ENCODE assay signal across 18 cellular contexts in the genomic region with DNA sequence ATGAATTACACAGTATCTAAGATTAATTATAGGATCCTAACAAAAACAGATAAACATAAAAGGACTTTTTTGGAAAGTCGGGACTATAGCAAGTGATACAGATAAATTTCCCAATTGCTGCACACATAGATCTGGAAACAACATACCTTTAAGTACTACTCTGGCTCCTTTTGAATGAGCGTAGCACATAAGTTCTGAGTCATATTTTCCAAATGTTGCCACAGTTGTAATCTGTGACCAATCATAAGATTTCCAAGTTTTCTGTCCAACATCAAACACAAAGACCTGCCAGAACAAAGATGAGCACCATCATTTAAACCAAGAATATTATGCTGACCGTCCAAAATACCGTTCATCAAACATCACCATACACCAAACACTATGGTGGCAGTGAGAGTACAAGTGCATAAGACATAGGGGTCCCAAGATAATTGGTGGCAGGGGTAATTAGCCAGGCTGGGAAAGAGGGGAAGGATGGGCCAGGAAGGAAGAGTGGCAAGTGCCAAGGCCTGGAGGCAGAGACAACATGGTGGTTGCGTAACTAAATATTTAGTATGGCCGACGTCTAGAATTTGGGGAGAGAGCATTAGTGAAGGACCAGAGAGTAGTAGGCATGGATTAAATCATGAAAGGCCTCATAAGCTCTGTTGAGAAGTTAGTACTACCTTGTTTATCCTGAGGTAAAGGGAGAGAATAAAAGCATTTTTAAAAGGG. TPM values are rescaled to one million over a fixed set of nuclear protein-coding genes. Genes with fewer than 3 reads are reported as not detected.
DNase-seq lines count a peak whose midpoint lies in the region; ATAC-seq and TF ChIP-seq lines count a peak whose summit lies in the region.
"Had no signal": no experiment of that assay in that cellular context is flagged by ENCODE, and none has a peak within 500 bp of the region (broad histone marks: within the 10 kb centered on the region; RNA-seq: fewer than 3 reads in every experiment).

No MANE protein-coding gene starts in this region.

- H3K27ac Mint-ChIP-seq in CD4-positive, alpha-beta T cell: no peak overlapping the region
- H3K27ac Mint-ChIP-seq in activated naive CD8-positive, alpha-beta T cell treated with anti-CD3 and anti-CD28 coated beads, Interleukin-2, amount 50 U/mL, for 24 hours: peak overlapping the region; percentile 50

- no peak for ATAC-seq in CD4-positive, alpha-beta T cell (ENCODE audit: poor library complexity)
- no peak for ATAC-seq in activated naive CD8-positive, alpha-beta T cell treated with anti-CD3 and anti-CD28 coated beads, Interleukin-2, amount 50 U/mL, for 24 hours
- ATAC-seq in HG02938 (IDR thresholded peaks at IDR 0.05; ENCODE audit: unreplicated experiment) (no peak), left cardiac atrium (no peak)
- ATAC-seq: GM12878; left ventricle myocardium superior; right cardiac atrium; stimulated activated memory B cell treated with anti-CD40 and anti-IgM and Interleukin-4, amounts not matched to agents 10 μg/mL and 1 μg/mL and 100 μg/mL, for 72 hours had no signal

- peaks cover 69% of the 10 kb centered on the region for H3K36me3 Mint-ChIP-seq in CD4-positive, alpha-beta T cell (ENCODE audit: low read depth)
- peaks cover 30% of the 10 kb centered on the region for H3K36me3 Mint-ChIP-seq in activated naive CD8-positive, alpha-beta T cell treated with anti-CD3 and anti-CD28 coated beads, Interleukin-2, amount 50 U/mL, for 24 hours (ENCODE audit: low read depth)

- H3K9me3 Mint-ChIP-seq in CD4-positive, alpha-beta T cell: no peaks in the 10 kb centered on the region
- no peaks in the 10 kb centered on the region for H3K9me3 Mint-ChIP-seq in activated naive CD8-positive, alpha-beta T cell treated with anti-CD3 and anti-CD28 coated beads, Interleukin-2, amount 50 U/mL, for 24 hours
- H3K9me3 Mint-ChIP-seq: neural crest cell; stimulated activated memory B cell treated with anti-CD40 and anti-IgM and Interleukin-4, amounts not matched to agents 10 μg/mL and 1 μg/mL and 100 μg/mL, for 72 hours had no signal

- CTCF ChIA-PET in CD4-positive, alpha-beta T cell (lab: Charles Lee): no interaction called here

- peak overlapping the region; percentile 27 for H3K4me3 Mint-ChIP-seq in CD4-positive, alpha-beta T cell
- peak overlapping the region; percentile 8 for H3K4me3 Mint-ChIP-seq in activated naive CD8-positive, alpha-beta T cell treated with anti-CD3 and anti-CD28 coated beads, Interleukin-2, amount 50 U/mL, for 24 hours
- H3K4me3 Mint-ChIP-seq: stimulated activated memory B cell treated with anti-CD40 and anti-IgM and Interleukin-4, amounts not matched to agents 10 μg/mL and 1 μg/mL and 100 μg/mL, for 72 hours had no signal

- H3K27me3 ChIP-seq in CD4-positive, alpha-beta T cell (ENCODE audit: control insufficient read depth, insufficient read depth, low read length): no peaks in the 10 kb centered on the region
- H3K27me3 ChIP-seq: BLaER1 treated with 17β-estradiol and CSF1 and Interleukin-3, amounts not matched to agents 10 nM and 100 nM had no signal

- H3K4me1 Mint-ChIP-seq in CD4-positive, alpha-beta T cell (ENCODE audit: low read depth): peaks cover 72% of the 10 kb centered on the region
- H3K4me1 Mint-ChIP-seq in activated naive CD8-positive, alpha-beta T cell treated with anti-CD3 and anti-CD28 coated beads, Interleukin-2, amount 50 U/mL, for 24 hours: peaks cover 59% of the 10 kb centered on the region

- no peak overlapping the region for H3K4me3 ChIP-seq in fibroblast of the aortic adventitia (ENCODE audit: low read depth, low read length)
- H3K4me3 ChIP-seq: BLaER1 treated with 17β-estradiol and CSF1 and Interleukin-3, amounts not matched to agents 10 nM and 100 nM; GM12878 had no signal

- DNase-seq in CD4-positive, alpha-beta T cell: no peak
- peak; percentile 61 for DNase-seq in HCEC 1CT
- DNase-seq in activated naive CD8-positive, alpha-beta T cell treated with anti-CD3 and anti-CD28 coated beads, Interleukin-2, amount 50 U/mL, for 24 hours: no peak
- peak; percentile 75 for DNase-seq in fibroblast of the aortic adventitia (ENCODE audit: low read depth)
- DNase-seq in left cardiac atrium: no peak
- no peak for DNase-seq in dedifferentiated amniotic fluid mesenchymal stem cell (ENCODE audit: extremely low spot score)
- DNase-seq: activated CD4-positive, CD25-positive, alpha-beta regulatory T cell treated with anti-CD3 and anti-CD28 coated beads, Interleukin-2, amount 50 U/mL, for 72 hours; caudate nucleus; hypothalamus; left ventricle myocardium superior; NCI-H1105; right cardiac atrium; stimulated activated CD4-positive, alpha-beta T cell treated with anti-CD3 and anti-CD28 coated beads, Interleukin-4, amount 100 ng/mL, for 4 hours had no signal

- TF ChIP-seq CTCF in CD4-positive, alpha-beta T cell (IDR thresholded peaks at IDR 0.05): no peak
- no peak for TF ChIP-seq CTCF in fibroblast of the aortic adventitia (IDR thresholded peaks at IDR 0.05; ENCODE audit: insufficient read depth, low read length)

- H3K27ac ChIP-seq in CD4-positive, alpha-beta T cell (ENCODE audit: low read depth, low read length): no peak overlapping the region
- H3K27ac ChIP-seq: BLaER1 treated with 17β-estradiol and CSF1 and Interleukin-3, amounts not matched to agents 10 nM and 100 nM had no signal

- POLR2A ChIA-PET in CD4-positive, alpha-beta T cell (lab: Charles Lee): no interaction called here

- no peaks in the 10 kb centered on the region for H3K27me3 Mint-ChIP-seq in CD4-positive, alpha-beta T cell
- no peaks in the 10 kb centered on the region for H3K27me3 Mint-ChIP-seq in activated naive CD8-positive, alpha-beta T cell treated with anti-CD3 and anti-CD28 coated beads, Interleukin-2, amount 50 U/mL, for 24 hours
- H3K27me3 Mint-ChIP-seq: stimulated activated memory B cell treated with anti-CD40 and anti-IgM and Interleukin-4, amounts not matched to agents 10 μg/mL and 1 μg/mL and 100 μg/mL, for 72 hours had no signal

- no peaks in the 10 kb centered on the region for H3K9me3 ChIP-seq in CD4-positive, alpha-beta T cell (ENCODE audit: control insufficient read depth, low read length)
- H3K9me3 ChIP-seq: BLaER1 treated with 17β-estradiol and CSF1 and Interleukin-3, amounts not matched to agents 10 nM and 100 nM had no signal

- intact Hi-C loops in CD4-positive, alpha-beta T cell (cut with DNase I, micrococcal nuclease): loop anchor here (5.0 to 10.0 kb wide), 5 partner anchors 117 to 707 kb away; partner anchors contain the start of gene BCL10 (in 2 of the 2)
- intact Hi-C loops in left cardiac atrium (cut with DNase I): loop anchor here in 1 of 2 donors (5.0 kb wide), 1 partner anchor 63 kb away; the partner anchor contains the start of genes GNG5 and SPATA1

RNA-seq across cellular contexts. Expression of gene CTBS, which starts 3.6 kb away (rescaled TPM):
- 10 to 100 TPM; 19.4 to 20.0 TPM for total RNA-seq in CD4-positive, alpha-beta T cell
- total RNA-seq in fibroblast of the aortic adventitia (ENCODE audit: low replicate concordance) (14.5 and 23.0 TPM in 2 replicates), left cardiac atrium (10 to 100 TPM in 1 of 2 donors, 1 to 10 TPM in 1; 8.0 to 11.4 TPM)

Comparison
In these comparisons a context has a peak if more than half of its experiments do, and no peak if none do; other contexts are left out.
1. DNase-seq: peak in HCEC 1CT (single experiment) and fibroblast of the aortic adventitia (single experiment); none in CD4-positive, alpha-beta T cell (0 of 10), activated naive CD8-positive, alpha-beta T cell treated with anti-CD3 and anti-CD28 coated beads, Interleukin-2, amount 50 U/mL, for 24 hours (single experiment), left cardiac atrium (single experiment) and dedifferentiated amniotic fluid mesenchymal stem cell (single experiment).